ENCODE assay signal across 21 cellular contexts in genomic region chr5:96901841-96902240, GRCh38. TPM values are rescaled to one million over a fixed set of nuclear protein-coding genes. Genes with fewer than 3 reads are reported as not detected.
DNase-seq lines count a peak whose midpoint lies in the region; ATAC-seq and TF ChIP-seq lines count a peak whose summit lies in the region.
"Had no signal": no experiment of that assay in that cellular context is flagged by ENCODE, and none has a peak within 500 bp of the region (broad histone marks: within the 10 kb centered on the region; RNA-seq: fewer than 3 reads in every experiment).

No MANE protein-coding gene starts in this region.

- H3K9me3 ChIP-seq in CD4-positive, alpha-beta T cell (ENCODE audit: control insufficient read depth, low read length), result no peaks in the 10 kb centered on the region
- no peaks in the 10 kb centered on the region for H3K9me3 ChIP-seq in CD8-positive, alpha-beta memory T cell (ENCODE audit: low read length)
- H3K9me3 ChIP-seq in T-helper 17 cell (ENCODE audit: control insufficient read depth, low read length, poor library complexity, severe bottlenecking), result no peaks in the 10 kb centered on the region
- no peaks in the 10 kb centered on the region for H3K9me3 ChIP-seq in naive thymus-derived CD4-positive, alpha-beta T cell (ENCODE audit: control insufficient read depth in 2 of 3, low read length in 3 of 3)

- ATAC-seq in CD4-positive, alpha-beta T cell (ENCODE audit: poor library complexity), result no peak
- ATAC-seq in T-helper 17 cell (no peak), HG03457 (IDR thresholded peaks at IDR 0.05; ENCODE audit: unreplicated experiment) (no peak)
- no peak for ATAC-seq in naive thymus-derived CD4-positive, alpha-beta T cell

- no peaks in the 10 kb centered on the region for H3K27me3 ChIP-seq in CD4-positive, alpha-beta T cell (ENCODE audit: control insufficient read depth, insufficient read depth, low read length)
- no peaks in the 10 kb centered on the region for H3K27me3 ChIP-seq in CD8-positive, alpha-beta memory T cell (ENCODE audit: insufficient read depth, low read length, poor library complexity, severe bottlenecking)
- no peaks in the 10 kb centered on the region for H3K27me3 ChIP-seq in naive thymus-derived CD4-positive, alpha-beta T cell (ENCODE audit: control insufficient read depth in 2 of 2, insufficient read depth in 2 of 2, low read length in 2 of 2)

- peaks cover 34% of the 10 kb centered on the region for H3K36me3 ChIP-seq in CD8-positive, alpha-beta memory T cell (ENCODE audit: insufficient read depth, low read length)
- H3K36me3 ChIP-seq in naive thymus-derived CD4-positive, alpha-beta T cell (ENCODE audit: control insufficient read depth in 2 of 3, insufficient read depth in 3 of 3, low read length in 3 of 3), result peaks cover 4 to 69% (median 43%) of the 10 kb centered on the region in 3 experiments

- no peak overlapping the region for H3K4me3 ChIP-seq in CD8-positive, alpha-beta memory T cell (ENCODE audit: low read length)
- no peak overlapping the region for H3K4me3 ChIP-seq in naive thymus-derived CD4-positive, alpha-beta T cell (ENCODE audit: low read length)

- POLR2A ChIA-PET in CD4-positive, alpha-beta T cell (lab: Charles Lee), result interaction anchor here (1.2 kb wide), 1 partner anchor 34 kb away, joined by 3 read pairs; the partner anchor contains the start of gene LNPEP
- POLR2A ChIA-PET in CD8-positive, alpha-beta memory T cell (lab: Charles Lee), result no interaction called here
- POLR2A ChIA-PET in naive thymus-derived CD4-positive, alpha-beta T cell (lab: Charles Lee), result interaction anchor here (0.6 to 6.7 kb wide), 4 partner anchors 17 to 96 kb away, joined by 3 to 57 read pairs (median 4); partner anchors contain the start of gene ERAP2

- intact Hi-C loops in CD4-positive, alpha-beta T cell (cut with DNase I, micrococcal nuclease), result no loop called here
- intact Hi-C loops in naive thymus-derived CD4-positive, alpha-beta T cell (cut with micrococcal nuclease), result loop anchor here in 1 of 2 donors (10.0 kb wide), 1 partner anchor 127 kb away; no protein-coding TSS in a partner anchor

- H3K4me1 Mint-ChIP-seq in CD4-positive, alpha-beta T cell (ENCODE audit: low read depth), result peaks cover 20% of the 10 kb centered on the region
- H3K4me1 Mint-ChIP-seq in CD8-positive, alpha-beta memory T cell, result peaks cover 12 to 23% (median 12%) of the 10 kb centered on the region in 3 donors
- peaks cover 17% of the 10 kb centered on the region for H3K4me1 Mint-ChIP-seq in T-helper 17 cell
- peaks cover 20 to 44% (median 36%) of the 10 kb centered on the region in 7 donors for H3K4me1 Mint-ChIP-seq in naive thymus-derived CD4-positive, alpha-beta T cell

- no peak overlapping the region for H3K4me3 Mint-ChIP-seq in CD4-positive, alpha-beta T cell
- H3K4me3 Mint-ChIP-seq in CD8-positive, alpha-beta memory T cell, result no peak overlapping the region
- no peak overlapping the region for H3K4me3 Mint-ChIP-seq in T-helper 17 cell
- no peak overlapping the region for H3K4me3 Mint-ChIP-seq in naive thymus-derived CD4-positive, alpha-beta T cell
- H3K4me3 Mint-ChIP-seq: CD8-positive, alpha-beta T cell had no signal

- DNase-seq in CD4-positive, alpha-beta T cell, result no peak
- no peak for DNase-seq in CD8-positive, alpha-beta memory T cell
- DNase-seq in T-helper 17 cell, result no peak
- DNase-seq in naive thymus-derived CD4-positive, alpha-beta T cell, result no peak
- no peak for DNase-seq in hypothalamus (lab: John Stamatoyannopoulos, UW)
- no peak for DNase-seq in activated CD8-positive, alpha-beta memory T cell treated with anti-CD3 and anti-CD28 coated beads, Interleukin-2, amount 50 U/mL, for 48 hours
- DNase-seq in SHP77 treated with DMSO at 0.1 percent for 48 hours (lab: John Stamatoyannopoulos, UW), result no peak
- DNase-seq: CD8-positive, alpha-beta T cell; GDM1; IMR-90; MV-4-11; NCI-H1694; NCI-H2081; NCI-H2171 treated with DMSO at 0.1 percent for 48 hours; NCI-H446; NCI-H526; OCI-M1; Right ventricle myocardium superior had no signal

- H3K36me3 Mint-ChIP-seq in CD4-positive, alpha-beta T cell (ENCODE audit: low read depth), result peaks cover 95% of the 10 kb centered on the region
- peaks cover 5 to 86% (median 32%) of the 10 kb centered on the region in 3 donors for H3K36me3 Mint-ChIP-seq in CD8-positive, alpha-beta memory T cell
- H3K36me3 Mint-ChIP-seq in T-helper 17 cell (ENCODE audit: low read depth), result peaks cover 12% of the 10 kb centered on the region
- H3K36me3 Mint-ChIP-seq in naive thymus-derived CD4-positive, alpha-beta T cell, result peaks cover 22 to 69% (median 54%) of the 10 kb centered on the region in 5 donors

- CTCF ChIA-PET in CD4-positive, alpha-beta T cell (lab: Charles Lee), result interaction anchor here (1.2 to 1.6 kb wide), 4 partner anchors 8 to 55 kb away, joined by 3 to 6 read pairs (median 3); no protein-coding TSS in a partner anchor
- CTCF ChIA-PET in CD8-positive, alpha-beta memory T cell (lab: Charles Lee), result interaction anchor here (1.7 kb wide), 1 partner anchor 33 kb away, joined by 3 read pairs; no protein-coding TSS in a partner anchor
- CTCF ChIA-PET in naive thymus-derived CD4-positive, alpha-beta T cell (lab: Charles Lee), result interaction anchor here (3.0 kb wide), 1 partner anchor 33 kb away, joined by 16 read pairs; no protein-coding TSS in a partner anchor

- no peak overlapping the region for H3K27ac ChIP-seq in CD4-positive, alpha-beta T cell (ENCODE audit: low read depth, low read length)
- no peak overlapping the region for H3K27ac ChIP-seq in CD8-positive, alpha-beta memory T cell (ENCODE audit: low read depth, low read length)
- H3K27ac ChIP-seq in naive thymus-derived CD4-positive, alpha-beta T cell (ENCODE audit: low read depth, low read length), result no peak overlapping the region
- H3K27ac ChIP-seq: KMS-11 had no signal

- H3K9me3 Mint-ChIP-seq in CD4-positive, alpha-beta T cell, result no peaks in the 10 kb centered on the region
- H3K9me3 Mint-ChIP-seq in CD8-positive, alpha-beta memory T cell, result no peaks in the 10 kb centered on the region
- H3K9me3 Mint-ChIP-seq in naive thymus-derived CD4-positive, alpha-beta T cell, result no peaks in the 10 kb centered on the region
- H3K9me3 Mint-ChIP-seq: CD8-positive, alpha-beta T cell had no signal

- H3K27ac Mint-ChIP-seq in CD4-positive, alpha-beta T cell, result peak overlapping the region; percentile 28
- peak overlapping the region in 5 of 8 donors; percentile 14 to 57 (median 21) for H3K27ac Mint-ChIP-seq in CD8-positive, alpha-beta memory T cell
- H3K27ac Mint-ChIP-seq in T-helper 17 cell, result peak overlapping the region; percentile 74
- peak overlapping the region in 5 of 9 donors; percentile 25 to 74 (median 58) for H3K27ac Mint-ChIP-seq in naive thymus-derived CD4-positive, alpha-beta T cell

- no peak for TF ChIP-seq CTCF in CD4-positive, alpha-beta T cell (IDR thresholded peaks at IDR 0.05)

- H3K4me1 ChIP-seq in CD8-positive, alpha-beta memory T cell (ENCODE audit: insufficient read depth, low read length), result peaks cover 6% of the 10 kb centered on the region
- H3K4me1 ChIP-seq in naive thymus-derived CD4-positive, alpha-beta T cell (ENCODE audit: control insufficient read depth in 2 of 2, insufficient read depth in 2 of 2, low read length in 2 of 2), result peaks cover 2 to 6% of the 10 kb centered on the region in 2 donors

- H3K27me3 Mint-ChIP-seq in CD4-positive, alpha-beta T cell, result no peaks in the 10 kb centered on the region
- H3K27me3 Mint-ChIP-seq in CD8-positive, alpha-beta memory T cell, result no peaks in the 10 kb centered on the region
- no peaks in the 10 kb centered on the region for H3K27me3 Mint-ChIP-seq in T-helper 17 cell
- H3K27me3 Mint-ChIP-seq in naive thymus-derived CD4-positive, alpha-beta T cell, result no peaks in the 10 kb centered on the region

RNA-seq across cellular contexts. Expression of gene ERAP2, which starts 25.5 kb away (rescaled TPM):
- total RNA-seq in CD4-positive, alpha-beta T cell, result 10 to 100 TPM; 56.6 to 61.4 TPM
- total RNA-seq in CD8-positive, alpha-beta memory T cell, result 10 to 100 TPM; 37.0 to 41.4 TPM
- polyA plus RNA-seq in CD8-positive, alpha-beta memory T cell, result 128 TPM
- 10 to 100 TPM; 42.7 to 65.6 TPM for total RNA-seq in T-helper 17 cell
- 100 to 1,000 TPM in 2 of 5 experiments, 10 to 100 TPM in 3; 42.5 to 158 (median 97.2) TPM for total RNA-seq in naive thymus-derived CD4-positive, alpha-beta T cell
- 100 to 1,000 TPM in 1 of 2 donors, 10 to 100 TPM in 1; 11.1 to 161 TPM for polyA plus RNA-seq in naive thymus-derived CD4-positive, alpha-beta T cell
- total RNA-seq: H1 had no signal

RNA-seq across cellular contexts. Expression of gene LNPEP, which starts 34.0 kb away (rescaled TPM):
- total RNA-seq in CD4-positive, alpha-beta T cell, result 10 to 100 TPM; 52.0 to 52.7 TPM
- 10 to 100 TPM; 37.6 to 40.5 TPM for total RNA-seq in CD8-positive, alpha-beta memory T cell
- 40.1 TPM for polyA plus RNA-seq in CD8-positive, alpha-beta memory T cell
- total RNA-seq in T-helper 17 cell, result 10 to 100 TPM; 72.4 to 80.7 TPM
- 100 to 1,000 TPM in 1 of 5 experiments, 10 to 100 TPM in 4; 82.4 to 109 (median 88.8) TPM for total RNA-seq in naive thymus-derived CD4-positive, alpha-beta T cell
- polyA plus RNA-seq in naive thymus-derived CD4-positive, alpha-beta T cell, result 10 to 100 TPM; 53.2 to 54.5 TPM

Comparison
In these comparisons a context has a peak if more than half of its experiments do, and no peak if none do; other contexts are left out.
1. H3K27ac Mint-ChIP-seq: peak in every context shown above with its lines; median percentile 74 in T-helper 17 cell; 58 in naive thymus-derived CD4-positive, alpha-beta T cell; 28 in CD4-positive, alpha-beta T cell; 21 in CD8-positive, alpha-beta memory T cell.